Comparison of ENCODE assay signal across 8 cellular contexts in genomic region chr11:111766834-111767142, GRCh38. TPM values are rescaled to one million over a fixed set of nuclear protein-coding genes. Genes with fewer than 3 reads are reported as not detected.
DNase-seq lines count a peak whose midpoint lies in the region; ATAC-seq and TF ChIP-seq lines count a peak whose summit lies in the region.

No MANE protein-coding gene starts in this region.

- peak overlapping the region; percentile 74 for H3K4me3 ChIP-seq in PC-3 (ENCODE audit: low read length)
- H3K4me3 ChIP-seq in epithelial cell of proximal tubule (ENCODE audit: low read depth, low read length): peak overlapping the region; percentile 92

- no peak for TF ChIP-seq CTCF in PC-3 (conservative IDR thresholded peaks at IDR 0.05; ENCODE audit: low read depth, low read length)
- no peak for TF ChIP-seq CTCF in epithelial cell of proximal tubule (conservative IDR thresholded peaks at IDR 0.05; ENCODE audit: low read depth, low read length)
- no peak for TF ChIP-seq CTCF in osteocyte (IDR thresholded peaks at IDR 0.05)

- H2AFZ ChIP-seq in PC-3 (ENCODE audit: low read length): peak overlapping the region; percentile 91

- no peaks in the 10 kb centered on the region for H3K9me2 ChIP-seq in PC-3 (replicated peaks; ENCODE audit: low read length)

- H4K20me1 ChIP-seq in PC-3 (ENCODE audit: low read length): 0 out of 2 replicates have a peak, but pooled peaks cover 5% of the 10 kb centered on the region

- H3K4me2 ChIP-seq in PC-3 (ENCODE audit: low read length): peak overlapping the region; percentile 88

- peaks cover 38% of the 10 kb centered on the region for H3K79me2 ChIP-seq in PC-3 (ENCODE audit: low read length)

- H3K4me1 Mint-ChIP-seq in T-helper 1 cell treated with Interleukin-12 subunit alpha and Interleukin-12 subunit beta and Interleukin-4 antibody, amounts not matched to agents 30 μg/mL and 1 μg/mL, for 36 hours (ENCODE audit: low read depth): peaks cover 30% of the 10 kb centered on the region
- peaks cover 25% of the 10 kb centered on the region for H3K4me1 Mint-ChIP-seq in osteocyte (ENCODE audit: unreplicated experiment)

- no TSS peak for BruUV-seq in PC-3 (replicated peaks; lab: Mats Ljungman, UMichigan)

- no peaks in the 10 kb centered on the region for H3K27me3 Mint-ChIP-seq in T-helper 1 cell treated with Interleukin-12 subunit alpha and Interleukin-12 subunit beta and Interleukin-4 antibody, amounts not matched to agents 30 μg/mL and 1 μg/mL, for 36 hours (ENCODE audit: low read depth)
- no peaks in the 10 kb centered on the region for H3K27me3 Mint-ChIP-seq in osteocyte (ENCODE audit: unreplicated experiment)

- H3K27me3 ChIP-seq in PC-3 (ENCODE audit: low read length): no peaks in the 10 kb centered on the region

- H3K27ac Mint-ChIP-seq in T-helper 1 cell treated with Interleukin-12 subunit alpha and Interleukin-12 subunit beta and Interleukin-4 antibody, amounts not matched to agents 30 μg/mL and 1 μg/mL, for 36 hours: peak overlapping the region; percentile 96
- peak overlapping the region; percentile 98 for H3K27ac Mint-ChIP-seq in osteocyte (ENCODE audit: unreplicated experiment)

- peaks cover 21% of the 10 kb centered on the region for H3K36me3 ChIP-seq in PC-3 (ENCODE audit: low read depth, low read length)

- CTCF ChIA-PET in PC-3 (lab: Charles Lee): interaction anchor here (1.0 to 1.3 kb wide), 3 partner anchors 32 to 312 kb away, joined by 3 to 4 read pairs (median 3); no protein-coding TSS in a partner anchor

- peaks cover 25% of the 10 kb centered on the region for H3K4me1 ChIP-seq in PC-3 (ENCODE audit: insufficient read depth, low read length)

- intact Hi-C loops in PC-3 (cut with micrococcal nuclease): loop anchor here (1.0 kb wide), 4 partner anchors 31 to 163 kb away; no protein-coding TSS in a partner anchor

- POLR2A ChIA-PET in PC-3 (lab: Charles Lee; ENCODE audit: unreplicated experiment): interaction anchor here (0.6 to 1.0 kb wide), 3 partner anchors 48 to 321 kb away, joined by 5 to 7 read pairs (median 5); no protein-coding TSS in a partner anchor

- no peaks in the 10 kb centered on the region for H3F3A ChIP-seq in PC-3 (ENCODE audit: low read length, unreplicated experiment)

- peaks cover 30% of the 10 kb centered on the region for H3K36me3 Mint-ChIP-seq in T-helper 1 cell treated with Interleukin-12 subunit alpha and Interleukin-12 subunit beta and Interleukin-4 antibody, amounts not matched to agents 30 μg/mL and 1 μg/mL, for 36 hours (ENCODE audit: low read depth)
- H3K36me3 Mint-ChIP-seq in osteocyte (ENCODE audit: unreplicated experiment): peaks cover 19% of the 10 kb centered on the region

- peak overlapping the region; percentile 85 for H3K9ac ChIP-seq in PC-3 (ENCODE audit: low read length)

- no peaks in the 10 kb centered on the region for H3K9me3 ChIP-seq in PC-3 (ENCODE audit: low read length)

- no peak for DNase-seq in T-helper 1 cell
- no peak for DNase-seq in PC-3
- DNase-seq in epithelial cell of proximal tubule (ENCODE audit: low read depth): no peak
- no peak for DNase-seq in osteocyte (ENCODE audit: extremely low spot score, unreplicated experiment)
- no peak for DNase-seq in SKM-1 (lab: John Stamatoyannopoulos, UW; ENCODE audit: unreplicated experiment)
- no peak for DNase-seq in kidney glomerular epithelial cell (lab: John Stamatoyannopoulos, UW)

- ATAC-seq in PC-3 (no peak), GM21786 (IDR thresholded peaks at IDR 0.05; ENCODE audit: unreplicated experiment) (no peak)

- H3K27ac ChIP-seq in PC-3 (ENCODE audit: low read length): peak overlapping the region; percentile 74

- peak overlapping the region; percentile 96 for H3K4me3 Mint-ChIP-seq in T-helper 1 cell treated with Interleukin-12 subunit alpha and Interleukin-12 subunit beta and Interleukin-4 antibody, amounts not matched to agents 30 μg/mL and 1 μg/mL, for 36 hours
- H3K4me3 Mint-ChIP-seq in osteocyte (ENCODE audit: unreplicated experiment): peak overlapping the region; percentile 100

- no peaks in the 10 kb centered on the region for H3K9me3 Mint-ChIP-seq in T-helper 1 cell treated with Interleukin-12 subunit alpha and Interleukin-12 subunit beta and Interleukin-4 antibody, amounts not matched to agents 30 μg/mL and 1 μg/mL, for 36 hours
- H3K9me3 Mint-ChIP-seq in osteocyte (ENCODE audit: unreplicated experiment): no peaks in the 10 kb centered on the region

RNA-seq across cellular contexts. Expression of gene PPP2R1B, which starts 0.6 kb away (rescaled TPM):
- total RNA-seq in PC-3 (2014; rRNA removed) (31.3 and 41.5 TPM in 2 replicates), epithelial cell of proximal tubule (41.1 and 46.1 TPM in 2 replicates), osteocyte (25.2 and 26.0 TPM in 2 replicates)
